Comparison of ENCODE assay signal across 8 cellular contexts in the genomic region with DNA sequence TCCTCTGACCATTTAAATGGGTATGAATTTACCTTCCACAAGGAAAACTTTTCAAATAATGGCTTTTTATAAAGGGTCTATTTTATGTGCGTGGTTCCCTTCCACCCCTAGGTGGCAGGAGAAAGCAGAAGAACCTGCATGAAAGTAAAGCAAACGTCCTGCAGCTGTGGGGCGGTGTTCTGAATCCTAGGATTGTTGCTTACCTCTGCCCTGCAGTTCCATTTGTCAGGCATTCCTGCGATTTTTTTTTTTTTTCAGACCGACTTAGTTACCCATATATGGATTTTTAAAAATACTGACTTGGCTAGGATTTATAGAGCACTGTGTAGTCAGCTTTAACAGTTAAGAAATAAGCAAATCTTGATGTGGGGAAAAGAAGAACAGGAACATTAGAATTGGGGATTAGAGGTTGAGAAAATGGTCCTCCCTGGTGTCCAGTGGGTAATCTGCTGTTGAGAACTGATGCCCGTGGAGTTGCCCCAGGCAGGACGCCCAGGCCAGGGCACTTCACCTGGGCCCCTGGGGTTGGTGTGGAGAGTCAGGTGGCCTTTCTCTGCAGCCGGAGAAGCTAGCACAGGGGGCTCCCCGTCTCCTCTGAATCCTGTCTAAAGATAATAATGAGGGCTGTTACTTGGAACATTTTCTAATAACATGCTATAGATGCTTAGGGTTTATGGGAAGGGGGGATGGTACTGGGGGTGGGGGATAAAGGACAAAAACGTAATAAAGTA. TPM values are rescaled to one million over a fixed set of nuclear protein-coding genes. Genes with fewer than 3 reads are reported as not detected.
DNase-seq lines count a peak whose midpoint lies in the region; ATAC-seq and TF ChIP-seq lines count a peak whose summit lies in the region.

No MANE protein-coding gene starts in this region.

- no peak overlapping the region for H2AFZ ChIP-seq in hepatocyte

- H3K4me2 ChIP-seq in hepatocyte, result peak overlapping the region; percentile 48

- no peaks in the 10 kb centered on the region for H3K9me2 ChIP-seq in hepatocyte (replicated peaks; ENCODE audit: insufficient read depth)

- H3K27me3 ChIP-seq in RWPE2 (ENCODE audit: insufficient read depth, poor library complexity, severe bottlenecking) (no peaks in the 10 kb centered on the region), adipocyte (replicated peaks; ENCODE audit: control insufficient read depth, insufficient read depth, low read length) (no peaks in the 10 kb centered on the region), hepatocyte (no peaks in the 10 kb centered on the region)

- peak; percentile 38 to 62 for DNase-seq in NOMO-1 (lab: John Stamatoyannopoulos, UW; ENCODE audit: unreplicated experiment in 2 of 2)
- no peak for DNase-seq in NOMO-1 treated with dmso at 0.1 percent for 144 hours (lab: John Stamatoyannopoulos, UW; ENCODE audit: unreplicated experiment)
- DNase-seq in HT-29 (ENCODE audit: low spot score), result peak; percentile 83
- DNase-seq in RWPE2 (ENCODE audit: low spot score), result no peak
- peak; percentile 89 for DNase-seq in adipocyte (ENCODE audit: low read depth)
- DNase-seq in hepatocyte (ENCODE audit: low spot score), result peak; percentile 87
- peak; percentile 77 for DNase-seq in retinal pigment epithelial cell (ENCODE audit: low read depth)

- H3K4me3 ChIP-seq in RWPE2 (ENCODE audit: severe bottlenecking) (no peak overlapping the region), adipocyte (ENCODE audit: low read length) (no peak overlapping the region), hepatocyte (no peak overlapping the region), retinal pigment epithelial cell (ENCODE audit: low read length) (no peak overlapping the region)

- peaks cover 89% of the 10 kb centered on the region for H3K79me2 ChIP-seq in hepatocyte

- 37% methylated on average over 10 of the region's 10 CpGs for WGBS in hepatocyte (ENCODE audit: low lambda C conversion rate, missing lambda C conversion rate)

- H3K9me3 ChIP-seq in RWPE2 (ENCODE audit: severe bottlenecking), result no peaks in the 10 kb centered on the region
- no peaks in the 10 kb centered on the region for H3K9me3 ChIP-seq in adipocyte (ENCODE audit: control insufficient read depth, low read length)
- no peaks in the 10 kb centered on the region for H3K9me3 ChIP-seq in hepatocyte (ENCODE audit: low read depth)

- peaks cover 45% of the 10 kb centered on the region for H3K4me1 ChIP-seq in RWPE2 (ENCODE audit: insufficient read depth, poor library complexity, severe bottlenecking)
- H3K4me1 ChIP-seq in adipocyte (ENCODE audit: control insufficient read depth, insufficient read depth, low read length), result peaks cover 65% of the 10 kb centered on the region
- H3K4me1 ChIP-seq in hepatocyte (ENCODE audit: insufficient read depth), result peaks cover 21% of the 10 kb centered on the region

- H3K27ac ChIP-seq in RWPE2 (ENCODE audit: poor library complexity, severe bottlenecking) (peak overlapping the region; percentile 58), hepatocyte (peak overlapping the region; percentile 69)

- peaks cover 30% of the 10 kb centered on the region for H3K36me3 ChIP-seq in RWPE2 (ENCODE audit: low read depth)
- peaks cover 14% of the 10 kb centered on the region for H3K36me3 ChIP-seq in adipocyte (ENCODE audit: control insufficient read depth, insufficient read depth, low read length, severe bottlenecking)
- no peaks in the 10 kb centered on the region for H3K36me3 ChIP-seq in hepatocyte (replicated peaks; ENCODE audit: insufficient read depth, low read depth)

- H3K9ac ChIP-seq in adipocyte (ENCODE audit: low read length), result peak overlapping the region; percentile 66

- ATAC-seq in RWPE2 (ENCODE audit: low read depth) (peak; percentile 76), GM19395 (IDR thresholded peaks at IDR 0.05; ENCODE audit: unreplicated experiment) (no peak)

- H4K20me1 ChIP-seq in hepatocyte (ENCODE audit: insufficient read depth, poor library complexity, severe bottlenecking), result peaks cover 81% of the 10 kb centered on the region

- peak; percentile 99 for TF ChIP-seq CTCF in RWPE2 (IDR thresholded peaks at IDR 0.05; ENCODE audit: poor library complexity, severe bottlenecking)
- TF ChIP-seq CTCF in hepatocyte (IDR thresholded peaks at IDR 0.05; ENCODE audit: poor library complexity), result peak; percentile 91
- peak; percentile 94 for TF ChIP-seq CTCF in retinal pigment epithelial cell (conservative IDR thresholded peaks at IDR 0.05; ENCODE audit: low read depth, low read length)

RNA-seq across cellular contexts. Expression of gene LTC4S, which starts 30.4 kb away (rescaled TPM):
- total RNA-seq in HT-29 (2014; rRNA removed; shearing (Covaris generic)), result not detected in 2 replicates
- total RNA-seq in hepatocyte, result 0.72 TPM in 1 of 2 replicates, not detected in the other
- 3.7 and 6.5 TPM in 2 replicates for polyA plus RNA-seq in hepatocyte

RNA-seq across cellular contexts. Expression of gene MAML1, which starts 30.8 kb away (rescaled TPM):
- 15.4 and 30.0 TPM in 2 replicates for total RNA-seq in HT-29 (2014; rRNA removed; shearing (Covaris generic))
- total RNA-seq in hepatocyte, result 14.2 and 15.9 TPM in 2 replicates
- polyA plus RNA-seq in hepatocyte, result 7.5 and 8.8 TPM in 2 replicates

RNA-seq across cellular contexts. Expression of gene MGAT4B, which starts 43.3 kb away (rescaled TPM):
- 576 and 633 TPM in 2 replicates for total RNA-seq in HT-29 (2014; rRNA removed; shearing (Covaris generic))
- total RNA-seq in hepatocyte, result 132 and 159 TPM in 2 replicates
- polyA plus RNA-seq in hepatocyte, result 233 and 243 TPM in 2 replicates

RNA-seq across cellular contexts. Expression of gene SQSTM1, which starts 57.3 kb away (rescaled TPM):
- 1,334 and 1,661 TPM in 2 replicates for total RNA-seq in HT-29 (2014; rRNA removed; shearing (Covaris generic))
- 372 and 402 TPM in 2 replicates for total RNA-seq in hepatocyte
- polyA plus RNA-seq in hepatocyte, result 641 and 727 TPM in 2 replicates

Comparison
In these comparisons a context has a peak if more than half of its experiments do, and no peak if none do; other contexts are left out.
1. DNase-seq: peak in NOMO-1 (2 of 2), HT-29 (single experiment), adipocyte (single experiment), hepatocyte (single experiment) and retinal pigment epithelial cell (single experiment); none in NOMO-1 treated with dmso at 0.1 percent for 144 hours (single experiment) and RWPE2 (single experiment).
2. Peak in every context shown above with its lines, with median percentiles within 50 percentile points of each other: CTCF ChIP-seq.